19 cellular contexts compared by ENCODE assay signal in genomic region chr10:122426834-122427233, GRCh38. TPM values are rescaled to one million over a fixed set of nuclear protein-coding genes. Genes with fewer than 3 reads are reported as not detected.
DNase-seq lines count a peak whose midpoint lies in the region; ATAC-seq and TF ChIP-seq lines count a peak whose summit lies in the region.
"Had no signal": no experiment of that assay in that cellular context is flagged by ENCODE, and none has a peak within 500 bp of the region (broad histone marks: within the 10 kb centered on the region; RNA-seq: fewer than 3 reads in every experiment).

No MANE protein-coding gene starts in this region.

- DNase-seq in A673 (ENCODE audit: low spot score) = peak; percentile 58
- no peak for DNase-seq in CD4-positive, CD25-positive, alpha-beta regulatory T cell
- DNase-seq in WTC11 (ENCODE audit: low spot score) = no peak
- no peak for DNase-seq in naive thymus-derived CD4-positive, alpha-beta T cell
- DNase-seq in NCI-H524 treated with DMSO at 0.1 percent for 48 hours (lab: John Stamatoyannopoulos, UW) = no peak
- DNase-seq in COR-L47 (lab: John Stamatoyannopoulos, UW) = no peak
- DNase-seq: ACHN, AML-193, GF-D8, KBM-7, NCI-H1417 treated with DMSO at 0.1 percent for 48 hours, NCI-H1930, NCI-H2171, NCI-H446 treated with DMSO at 0.1 percent for 48 hours, NCI-H748 treated with DMSO at 0.1 percent for 48 hours had no signal

- TF ChIP-seq CTCF in A673 (conservative IDR thresholded peaks at IDR 0.05; ENCODE audit: low read depth, low read length) (no peak), WTC11 (IDR thresholded peaks at IDR 0.05) (no peak)

- no TSS peak for BruUV-seq in A673 (replicated peaks; lab: Mats Ljungman, UMichigan)

- peaks cover 13% of the 10 kb centered on the region for H3K4me1 ChIP-seq in A673 (ENCODE audit: insufficient read depth, low read length, poor library complexity, severe bottlenecking)
- H3K4me1 ChIP-seq in CD4-positive, CD25-positive, alpha-beta regulatory T cell (ENCODE audit: control insufficient read depth, insufficient read depth, low read length, poor library complexity, severe bottlenecking) = peaks cover 50% of the 10 kb centered on the region
- peaks cover 11 to 22% of the 10 kb centered on the region in 2 donors for H3K4me1 ChIP-seq in naive thymus-derived CD4-positive, alpha-beta T cell (ENCODE audit: control insufficient read depth in 2 of 2, insufficient read depth in 2 of 2, low read length in 2 of 2)

- H3K27me3 ChIP-seq in A673 (replicated peaks; ENCODE audit: insufficient read depth, low read depth, low read length, poor library complexity) = no peaks in the 10 kb centered on the region
- H3K27me3 ChIP-seq in CD4-positive, CD25-positive, alpha-beta regulatory T cell (ENCODE audit: control insufficient read depth, insufficient read depth, low read length) = no peaks in the 10 kb centered on the region
- H3K27me3 ChIP-seq in naive thymus-derived CD4-positive, alpha-beta T cell (ENCODE audit: control insufficient read depth in 2 of 2, insufficient read depth in 2 of 2, low read length in 2 of 2) = no peaks in the 10 kb centered on the region

- peaks cover 32 to 54% (median 44%) of the 10 kb centered on the region in 4 donors for H3K4me1 Mint-ChIP-seq in CD4-positive, CD25-positive, alpha-beta regulatory T cell
- H3K4me1 Mint-ChIP-seq in WTC11 = peaks cover 6% of the 10 kb centered on the region
- H3K4me1 Mint-ChIP-seq in naive thymus-derived CD4-positive, alpha-beta T cell = peaks cover 10 to 55% (median 40%) of the 10 kb centered on the region in 7 donors

- H3K36me3 Mint-ChIP-seq in CD4-positive, CD25-positive, alpha-beta regulatory T cell = peaks cover 44% of the 10 kb centered on the region
- peaks cover 26% of the 10 kb centered on the region for H3K36me3 Mint-ChIP-seq in WTC11
- peaks cover 0 to 35% (median 15%) of the 10 kb centered on the region in 5 donors for H3K36me3 Mint-ChIP-seq in naive thymus-derived CD4-positive, alpha-beta T cell

- H3K36me3 ChIP-seq in A673 (ENCODE audit: insufficient read depth, low read length, poor library complexity, severe bottlenecking) = no peaks in the 10 kb centered on the region
- H3K36me3 ChIP-seq in CD4-positive, CD25-positive, alpha-beta regulatory T cell (ENCODE audit: control insufficient read depth, insufficient read depth, low read length) = peaks cover 33% of the 10 kb centered on the region
- H3K36me3 ChIP-seq in naive thymus-derived CD4-positive, alpha-beta T cell (ENCODE audit: control insufficient read depth in 2 of 3, insufficient read depth in 3 of 3, low read length in 3 of 3) = peaks cover 6 to 15% (median 8%) of the 10 kb centered on the region in 3 experiments

- intact Hi-C loops in A673 (cut with micrococcal nuclease; ENCODE audit: unreplicated experiment) = no loop called here
- intact Hi-C loops in naive thymus-derived CD4-positive, alpha-beta T cell (cut with micrococcal nuclease) = loop anchor here in 1 of 2 donors (1.0 kb wide), 1 partner anchor 10 kb away; no protein-coding TSS in a partner anchor

- peak overlapping the region; percentile 77 to 89 (median 86) for H3K27ac Mint-ChIP-seq in CD4-positive, CD25-positive, alpha-beta regulatory T cell
- H3K27ac Mint-ChIP-seq in WTC11 = peak overlapping the region; percentile 34; the same call in 1 of the 2 replicates
- H3K27ac Mint-ChIP-seq in naive thymus-derived CD4-positive, alpha-beta T cell = peak overlapping the region in 8 of 9 donors; percentile 39 to 89 (median 74)

- CTCF ChIA-PET in A673 (lab: Charles Lee) (no interaction called here), WTC11 (lab: Charles Lee) (no interaction called here)
- CTCF ChIA-PET in naive thymus-derived CD4-positive, alpha-beta T cell (lab: Charles Lee) = no interaction called here

- no peak overlapping the region for H3K4me3 ChIP-seq in A673 (ENCODE audit: low read depth, low read length, poor library complexity, severe bottlenecking)
- peak overlapping the region; percentile 5 for H3K4me3 ChIP-seq in CD4-positive, CD25-positive, alpha-beta regulatory T cell (ENCODE audit: low read depth, low read length)
- no peak overlapping the region for H3K4me3 ChIP-seq in naive thymus-derived CD4-positive, alpha-beta T cell (ENCODE audit: low read length)

- no peaks in the 10 kb centered on the region for H3K9me3 Mint-ChIP-seq in CD4-positive, CD25-positive, alpha-beta regulatory T cell
- H3K9me3 Mint-ChIP-seq in WTC11 = no peaks in the 10 kb centered on the region
- peaks cover 0 to 1% (median 0%) of the 10 kb centered on the region in 11 donors for H3K9me3 Mint-ChIP-seq in naive thymus-derived CD4-positive, alpha-beta T cell

- H3K27ac ChIP-seq in A673 (ENCODE audit: low read depth, low read length, poor library complexity, severe bottlenecking) = peak overlapping the region; percentile 61
- H3K27ac ChIP-seq in CD4-positive, CD25-positive, alpha-beta regulatory T cell (ENCODE audit: insufficient read depth, low read length, poor library complexity, severe bottlenecking) = peak overlapping the region; percentile 56
- peak overlapping the region; percentile 38 for H3K27ac ChIP-seq in naive thymus-derived CD4-positive, alpha-beta T cell (ENCODE audit: low read depth, low read length)
- H3K27ac ChIP-seq: RWPE1 had no signal

- ATAC-seq in CD4-positive, CD25-positive, alpha-beta regulatory T cell (ENCODE audit: low read depth in 2 of 2) = no peak
- peak; percentile 44; the same call in 1 of the 2 replicates for ATAC-seq in WTC11
- ATAC-seq in naive thymus-derived CD4-positive, alpha-beta T cell = no peak
- ATAC-seq in HG03135 (IDR thresholded peaks at IDR 0.05; ENCODE audit: unreplicated experiment) = no peak

- H3K27me3 Mint-ChIP-seq in CD4-positive, CD25-positive, alpha-beta regulatory T cell = no peaks in the 10 kb centered on the region
- no peaks in the 10 kb centered on the region for H3K27me3 Mint-ChIP-seq in WTC11 (ENCODE audit: low read depth)
- H3K27me3 Mint-ChIP-seq in naive thymus-derived CD4-positive, alpha-beta T cell = no peaks in the 10 kb centered on the region

- peak overlapping the region in 2 of 4 donors; percentile 32 to 39 for H3K4me3 Mint-ChIP-seq in CD4-positive, CD25-positive, alpha-beta regulatory T cell
- no peak overlapping the region for H3K4me3 Mint-ChIP-seq in WTC11
- H3K4me3 Mint-ChIP-seq in naive thymus-derived CD4-positive, alpha-beta T cell = peak overlapping the region in 5 of 10 donors; percentile 16 to 72 (median 53)

- H3K9me3 ChIP-seq in A673 (ENCODE audit: low read depth, low read length, poor library complexity, severe bottlenecking) = no peaks in the 10 kb centered on the region
- H3K9me3 ChIP-seq in CD4-positive, CD25-positive, alpha-beta regulatory T cell (ENCODE audit: control insufficient read depth in 2 of 2, low read length in 2 of 2) = no peaks in the 10 kb centered on the region
- no peaks in the 10 kb centered on the region for H3K9me3 ChIP-seq in naive thymus-derived CD4-positive, alpha-beta T cell (ENCODE audit: control insufficient read depth in 2 of 3, low read length in 3 of 3)

- POLR2A ChIA-PET in A673 (lab: Charles Lee; ENCODE audit: low non-redundant PET) (no interaction called here), WTC11 (lab: Charles Lee) (no interaction called here)
- POLR2A ChIA-PET in naive thymus-derived CD4-positive, alpha-beta T cell (lab: Charles Lee) = interaction anchor here (1.0 to 1.2 kb wide), 2 partner anchors 45 to 55 kb away, joined by 4 read pairs; no protein-coding TSS in a partner anchor

TF ChIP-seq in WTC11, 78 proteins besides CTCF, POLR2A, EP300 and RAD21 (continues in another document):
- no peak for TF ChIP-seq JAZF1 (CRISPR knock-in tag; IDR thresholded peaks at IDR 0.05)
- TF ChIP-seq PRRX2 (CRISPR knock-in tag; IDR thresholded peaks at IDR 0.05) = no peak
- no peak for TF ChIP-seq GRHL2 (CRISPR knock-in tag; IDR thresholded peaks at IDR 0.05; ENCODE audit: insufficient replicate concordance, severe bottlenecking)
- no peak for TF ChIP-seq FOXJ3 (CRISPR knock-in tag; IDR thresholded peaks at IDR 0.05; ENCODE audit: borderline replicate concordance)
- no peak for TF ChIP-seq FOXP4 (CRISPR knock-in tag; IDR thresholded peaks at IDR 0.05)

RNA-seq across cellular contexts. Expression of gene ARMS2, which starts 27.6 kb away (rescaled TPM):
- total RNA-seq in A673 (2021) (not detected in 2 replicates), WTC11 (2021) (not detected in 3 replicates)
- not detected for total RNA-seq in CD4-positive, CD25-positive, alpha-beta regulatory T cell
- not detected for polyA plus RNA-seq in CD4-positive, CD25-positive, alpha-beta regulatory T cell
- not detected for total RNA-seq in naive thymus-derived CD4-positive, alpha-beta T cell
- not detected for polyA plus RNA-seq in naive thymus-derived CD4-positive, alpha-beta T cell
- total RNA-seq: Daoy, H1 had no signal
- polyA plus RNA-seq: H1 had no signal

RNA-seq across cellular contexts. Expression of gene HTRA1, which starts 34.5 kb away (rescaled TPM):
- total RNA-seq in A673 (2021) = 0.17 and 0.55 TPM in 2 replicates
- total RNA-seq in CD4-positive, CD25-positive, alpha-beta regulatory T cell = not detected
- polyA plus RNA-seq in CD4-positive, CD25-positive, alpha-beta regulatory T cell = not detected
- total RNA-seq in WTC11 (2021) = 15.4 to 18.3 TPM (median 16.0 TPM) in 3 replicates
- total RNA-seq in naive thymus-derived CD4-positive, alpha-beta T cell = under 1 TPM in 4 of 5 experiments, not detected in 1; 0.22 to 0.64 (median 0.40) TPM
- polyA plus RNA-seq in naive thymus-derived CD4-positive, alpha-beta T cell = not detected

RNA-seq across cellular contexts. Expression of gene PLEKHA1, which starts 52.3 kb away (rescaled TPM):
- 18.9 and 20.5 TPM in 2 replicates for total RNA-seq in A673 (2021)
- 35.9 TPM for total RNA-seq in CD4-positive, CD25-positive, alpha-beta regulatory T cell
- polyA plus RNA-seq in CD4-positive, CD25-positive, alpha-beta regulatory T cell = 100 to 1,000 TPM in 2 of 4 donors, 10 to 100 TPM in 2; 77.4 to 112 (median 95.5) TPM
- 34.6 to 46.6 TPM (median 43.7 TPM) in 3 replicates for total RNA-seq in WTC11 (2021)
- 10 to 100 TPM in 4 of 5 experiments, 1 to 10 TPM in 1; 5.9 to 90.1 (median 39.2) TPM for total RNA-seq in naive thymus-derived CD4-positive, alpha-beta T cell
- polyA plus RNA-seq in naive thymus-derived CD4-positive, alpha-beta T cell = 100 to 1,000 TPM in 1 of 2 donors, 10 to 100 TPM in 1; 90.4 to 100 TPM

Comparison
In these comparisons a context has a peak if more than half of its experiments do, and no peak if none do; other contexts are left out.
1. H3K27ac Mint-ChIP-seq: peak in every context shown above with its lines; median percentile 86 in CD4-positive, CD25-positive, alpha-beta regulatory T cell; 74 in naive thymus-derived CD4-positive, alpha-beta T cell; 34 in WTC11.
2. RNA of gene HTRA1, which starts 34.5 kb away (total RNA-seq): 15.4 to 18.3 TPM in WTC11; 0.22 to 0.64 TPM in naive thymus-derived CD4-positive, alpha-beta T cell, 0.17 to 0.55 TPM in A673 and not detected in CD4-positive, CD25-positive, alpha-beta regulatory T cell (single experiment); every median in the first group is over 10 times any median in the second.
3. Peak in every context shown above with its lines, with median percentiles within 50 percentile points of each other: H3K27ac ChIP-seq.